In the genomic region with DNA sequence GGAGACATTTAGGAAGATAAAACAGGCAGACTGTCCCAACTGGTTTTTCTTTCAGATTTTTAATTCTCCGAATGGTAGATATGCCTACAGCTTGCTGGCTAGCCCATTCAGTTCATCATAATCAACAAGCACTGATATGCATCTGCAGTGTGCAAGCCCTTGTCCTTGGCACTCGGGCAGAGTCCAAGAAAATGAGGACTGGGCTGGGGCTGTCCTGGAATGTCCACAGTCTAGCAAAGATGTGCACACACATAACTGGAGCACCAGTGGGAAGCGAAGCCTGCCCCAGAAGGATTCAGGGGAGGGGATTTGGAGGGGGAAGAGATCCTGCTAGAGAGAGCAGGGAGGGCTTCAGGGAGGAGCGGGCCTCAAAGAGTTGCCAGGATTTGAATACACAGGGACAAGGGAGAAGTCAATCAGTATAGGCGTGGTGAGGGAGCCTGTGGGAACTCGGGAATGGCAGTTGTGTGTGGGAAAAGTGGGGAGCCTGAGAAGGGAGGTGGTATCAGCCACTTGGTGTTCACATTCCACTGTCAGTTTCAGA, we compare ENCODE assay signal across 12 cellular contexts. TPM values are rescaled to one million over a fixed set of nuclear protein-coding genes. Genes with fewer than 3 reads are reported as not detected.
DNase-seq lines count a peak whose midpoint lies in the region; ATAC-seq and TF ChIP-seq lines count a peak whose summit lies in the region.
"Had no signal": no experiment of that assay in that cellular context is flagged by ENCODE, and none has a peak within 500 bp of the region (broad histone marks: within the 10 kb centered on the region; RNA-seq: fewer than 3 reads in every experiment).

No MANE protein-coding gene starts in this region.

- TF ChIP-seq RAD21 in liver (IDR thresholded peaks at IDR 0.05): no peak

- H3K36me3 ChIP-seq in liver (ENCODE audit: control insufficient read depth in 4 of 4, insufficient read depth in 3 of 4, low read depth in 1 of 4, low read length in 3 of 4) (peaks cover 0 to 8% (median 3%) of the 10 kb centered on the region in 4 donors), stomach (peaks cover 0 to 43% (median 38%) of the 10 kb centered on the region in 4 donors), esophagus muscularis mucosa (peaks cover 0 to 65% (median 47%) of the 10 kb centered on the region in 4 donors)

- no peak for TF ChIP-seq CTCF in activated CD8-positive, alpha-beta T cell treated with anti-CD3 and anti-CD28 coated beads for 36 hours (IDR thresholded peaks at IDR 0.05)
- no peak for TF ChIP-seq CTCF in liver (IDR thresholded peaks at IDR 0.05; ENCODE audit: low read depth, low read length, missing input control)
- TF ChIP-seq CTCF in stomach (IDR thresholded peaks at IDR 0.05): no peak
- TF ChIP-seq CTCF in esophagus muscularis mucosa (IDR thresholded peaks at IDR 0.05): no peak

- peaks cover 19% of the 10 kb centered on the region for H3K4me1 Mint-ChIP-seq in T-helper 2 cell treated with Interferon-gamma antibody and Interleukin-4, amounts not matched to agents 5 μg/mL and 100 μg/mL, for 36 hours (ENCODE audit: low read depth)
- H3K4me1 Mint-ChIP-seq in activated CD8-positive, alpha-beta T cell treated with anti-CD3 and anti-CD28 coated beads for 36 hours (ENCODE audit: low read depth): peaks cover 15% of the 10 kb centered on the region

- intact Hi-C loops in activated CD8-positive, alpha-beta T cell treated with anti-CD3 and anti-CD28 coated beads for 36 hours (cut with micrococcal nuclease): no loop called here
- intact Hi-C loops in stomach (cut with DNase I; ENCODE audit: low total_unique reads) (no loop called here), esophagus muscularis mucosa (cut with DNase I) (no loop called here)

- no peaks in the 10 kb centered on the region for H3K9me3 Mint-ChIP-seq in T-helper 2 cell treated with Interferon-gamma antibody and Interleukin-4, amounts not matched to agents 5 μg/mL and 100 μg/mL, for 36 hours
- H3K9me3 Mint-ChIP-seq in activated CD8-positive, alpha-beta T cell treated with anti-CD3 and anti-CD28 coated beads for 36 hours: no peaks in the 10 kb centered on the region

- H3K27ac Mint-ChIP-seq in T-helper 2 cell treated with Interferon-gamma antibody and Interleukin-4, amounts not matched to agents 5 μg/mL and 100 μg/mL, for 36 hours: peak overlapping the region; percentile 89
- H3K27ac Mint-ChIP-seq in activated CD8-positive, alpha-beta T cell treated with anti-CD3 and anti-CD28 coated beads for 36 hours: peak overlapping the region; percentile 53
- H3K27ac Mint-ChIP-seq: memory B cell had no signal

- no peak for ATAC-seq in activated CD8-positive, alpha-beta T cell treated with anti-CD3 and anti-CD28 coated beads for 36 hours
- no peak for ATAC-seq in GM18519 (IDR thresholded peaks at IDR 0.05; ENCODE audit: low FRiP score, unreplicated experiment)

- H3K4me3 ChIP-seq in liver (ENCODE audit: low read depth in 1 of 3, low read length in 3 of 3): no peak overlapping the region
- no peak overlapping the region for H3K4me3 ChIP-seq in stomach
- no peak overlapping the region for H3K4me3 ChIP-seq in esophagus muscularis mucosa

- H3K27me3 ChIP-seq in liver (ENCODE audit: control insufficient read depth in 4 of 4, insufficient read depth in 4 of 4, low read length in 3 of 4) (no peaks in the 10 kb centered on the region), stomach (no peaks in the 10 kb centered on the region), esophagus muscularis mucosa (no peaks in the 10 kb centered on the region)

- DNase-seq in T-helper 2 cell treated with Interferon-gamma antibody and Interleukin-4, amounts not matched to agents 5 μg/mL and 100 μg/mL, for 36 hours (ENCODE audit: low spot score): no peak
- DNase-seq in T-helper 2 cell (no peak), stomach (no peak), DMS 273 (lab: John Stamatoyannopoulos, UW; ENCODE audit: unreplicated experiment) (no peak), esophagus muscularis mucosa (ENCODE audit: extremely low spot score) (no peak)
- no peak for DNase-seq in activated CD8-positive, alpha-beta T cell treated with anti-CD3 and anti-CD28 coated beads for 36 hours
- DNase-seq: GDM1, NCI-H187, SK-N-SH had no signal

- H3K4me3 Mint-ChIP-seq in T-helper 2 cell treated with Interferon-gamma antibody and Interleukin-4, amounts not matched to agents 5 μg/mL and 100 μg/mL, for 36 hours: no peak overlapping the region
- no peak overlapping the region for H3K4me3 Mint-ChIP-seq in activated CD8-positive, alpha-beta T cell treated with anti-CD3 and anti-CD28 coated beads for 36 hours
- H3K4me3 Mint-ChIP-seq: memory B cell had no signal

- peaks cover 38 to 71% (median 62%) of the 10 kb centered on the region in 4 donors for H3K4me1 ChIP-seq in liver (ENCODE audit: control insufficient read depth in 4 of 4, insufficient read depth in 4 of 4, low read length in 3 of 4)
- H3K4me1 ChIP-seq in stomach: peaks cover 24 to 32% (median 30%) of the 10 kb centered on the region in 4 donors
- H3K4me1 ChIP-seq in esophagus muscularis mucosa: peaks cover 0 to 17% (median 12%) of the 10 kb centered on the region in 4 donors

- H3K27ac ChIP-seq in liver (ENCODE audit: low read depth in 1 of 2, low read length in 2 of 2) (peak overlapping the region; percentile 61 to 93), stomach (peak overlapping the region in 4 of 5 donors; percentile 1 to 72 (median 22)), esophagus muscularis mucosa (replicated peaks in 1 of 4) (no peak overlapping the region)

- H3K9me3 ChIP-seq in liver (ENCODE audit: control insufficient read depth in 4 of 4, low read length in 3 of 4): no peaks in the 10 kb centered on the region
- H3K9me3 ChIP-seq in stomach: no peaks in the 10 kb centered on the region
- H3K9me3 ChIP-seq in esophagus muscularis mucosa: no peaks in the 10 kb centered on the region
- H3K9me3 ChIP-seq: SK-N-SH had no signal

- peaks cover 48% of the 10 kb centered on the region for H3K36me3 Mint-ChIP-seq in T-helper 2 cell treated with Interferon-gamma antibody and Interleukin-4, amounts not matched to agents 5 μg/mL and 100 μg/mL, for 36 hours (ENCODE audit: low read depth)
- H3K36me3 Mint-ChIP-seq in activated CD8-positive, alpha-beta T cell treated with anti-CD3 and anti-CD28 coated beads for 36 hours (ENCODE audit: low read depth): peaks cover 45% of the 10 kb centered on the region

- TF ChIP-seq EP300 in stomach (IDR thresholded peaks at IDR 0.05): no peak
- no peak for TF ChIP-seq EP300 in esophagus muscularis mucosa (IDR thresholded peaks at IDR 0.05)

- H3K9ac ChIP-seq in liver (ENCODE audit: low read depth in 1 of 2, low read length in 2 of 2): no peak overlapping the region
- H3K9ac ChIP-seq: SK-N-SH had no signal

- 64% methylated on average over 6 of the region's 6 CpGs for WGBS in liver
- WGBS in stomach, 5 donors: 75 to 90% (median 81%) methylated on average over 6 of the region's 6 CpGs
- WGBS in esophagus muscularis mucosa: 89% methylated on average over 6 of the region's 6 CpGs

- H3K27me3 Mint-ChIP-seq in T-helper 2 cell treated with Interferon-gamma antibody and Interleukin-4, amounts not matched to agents 5 μg/mL and 100 μg/mL, for 36 hours (ENCODE audit: low read depth): no peaks in the 10 kb centered on the region
- H3K27me3 Mint-ChIP-seq in activated CD8-positive, alpha-beta T cell treated with anti-CD3 and anti-CD28 coated beads for 36 hours: no peaks in the 10 kb centered on the region
- H3K27me3 Mint-ChIP-seq: memory B cell had no signal

- CTCF ChIA-PET in activated CD8-positive, alpha-beta T cell treated with anti-CD3 and anti-CD28 coated beads for 36 hours (lab: Charles Lee): interaction anchor here (0.9 to 1.3 kb wide), 2 partner anchors 10 to 12 kb away, joined by 3 read pairs; no protein-coding TSS in a partner anchor

- POLR2A ChIA-PET in activated CD8-positive, alpha-beta T cell treated with anti-CD3 and anti-CD28 coated beads for 36 hours (lab: Charles Lee): interaction anchor here (1.6 to 1.9 kb wide), 2 partner anchors 18 to 101 kb away, joined by 4 to 7 read pairs; no protein-coding TSS in a partner anchor

- no peak for TF ChIP-seq POLR2A in stomach (IDR thresholded peaks at IDR 0.05)
- TF ChIP-seq POLR2A in esophagus muscularis mucosa (IDR thresholded peaks at IDR 0.05; ENCODE audit: low read depth): no peak

TF ChIP-seq in liver, 16 proteins besides CTCF, POLR2A, EP300 and RAD21:
- TF ChIP-seq HNF4G (IDR thresholded peaks at IDR 0.05): no peak
- no peak for TF ChIP-seq NR2F2 (IDR thresholded peaks at IDR 0.05)
- no peak for TF ChIP-seq TAF1 (conservative IDR thresholded peaks at IDR 0.05)
- TF ChIP-seq HNF4A (conservative IDR thresholded peaks at IDR 0.05): peak; percentile 18 to 37
- no peak for TF ChIP-seq FOXA2 (IDR thresholded peaks at IDR 0.05)

RNA-seq across cellular contexts. Expression of a gene that starts 8.7 kb away (rescaled TPM):
- 10 to 100 TPM; 58.9 to 61.0 TPM for total RNA-seq in activated CD8-positive, alpha-beta T cell treated with anti-CD3 and anti-CD28 coated beads for 36 hours
- total RNA-seq in liver: 100 to 1,000 TPM in 1 of 2 donors, 10 to 100 TPM in 1; 42.1 to 195 TPM
- polyA plus RNA-seq in liver: 100 to 1,000 TPM; 176 to 226 TPM
- total RNA-seq in stomach: 10 to 100 TPM in 4 of 5 donors, 1 to 10 TPM in 1; 7.6 to 40.6 (median 14.3) TPM
- 10 to 100 TPM; 18.2 to 24.3 (median 20.7) TPM for polyA plus RNA-seq in stomach
- total RNA-seq in esophagus muscularis mucosa: 10 to 100 TPM; 11.1 to 15.0 (median 14.0) TPM

Comparison
In these comparisons a context has a peak if more than half of its experiments do, and no peak if none do; other contexts are left out.
1. H3K27ac ChIP-seq: peak in liver (2 of 2) and stomach (4 of 5); none in esophagus muscularis mucosa (0 of 4).